8 cellular contexts compared by ENCODE assay signal in the genomic region with DNA sequence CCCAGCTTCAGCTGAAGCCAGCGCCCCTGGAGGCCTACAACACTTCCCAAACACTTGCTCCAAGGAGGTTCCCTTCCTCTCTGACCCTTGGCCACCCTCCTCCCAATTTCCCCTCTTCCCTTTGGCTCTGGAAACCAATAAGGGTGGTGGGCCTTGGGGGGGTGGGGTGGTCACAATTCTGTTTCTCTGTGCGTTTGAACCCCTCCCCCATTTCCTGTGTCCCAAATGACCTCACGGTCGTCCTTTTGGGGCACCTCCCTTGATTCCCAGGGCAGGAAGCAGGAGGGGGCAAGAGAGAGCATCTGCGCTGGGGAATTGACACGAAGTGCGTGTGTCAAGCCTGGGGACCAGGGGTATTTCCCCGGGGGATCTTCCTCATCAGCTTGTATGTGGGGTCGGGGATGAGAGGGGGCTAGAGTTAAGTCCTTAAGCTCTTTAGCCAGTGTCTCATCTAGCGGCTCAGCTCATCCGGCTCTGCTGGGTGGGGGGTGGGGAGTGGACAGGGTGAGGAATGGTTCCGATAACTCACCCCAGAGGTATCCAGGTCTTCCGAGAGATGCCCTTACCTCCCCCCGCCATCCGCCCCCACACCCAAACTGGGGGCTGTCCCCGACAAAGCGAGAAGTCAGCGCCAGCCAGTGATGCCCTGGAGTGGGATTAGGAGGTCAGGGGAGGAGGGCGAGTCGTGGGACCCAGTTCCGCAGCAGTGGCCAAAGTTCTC. TPM values are rescaled to one million over a fixed set of nuclear protein-coding genes. Genes with fewer than 3 reads are reported as not detected.
A peak's percentile ranks its signal among the peaks of the same experiment; 100 is the strongest.
DNase-seq lines count a peak whose midpoint lies in the region; ATAC-seq and TF ChIP-seq lines count a peak whose summit lies in the region.

No MANE protein-coding gene starts in this region.

- peak overlapping the region; percentile 67 for H3K4me3 Mint-ChIP-seq in activated naive CD8-positive, alpha-beta T cell treated with anti-CD3 and anti-CD28 coated beads, Interleukin-2, amount 10 ng/mL, durations not matched to agents 7 days and 5 days

- H3K27me3 Mint-ChIP-seq in activated naive CD8-positive, alpha-beta T cell treated with anti-CD3 and anti-CD28 coated beads, Interleukin-2, amount 10 ng/mL, durations not matched to agents 7 days and 5 days = peaks cover 49% of the 10 kb centered on the region

- TF ChIP-seq CTCF in lung (IDR thresholded peaks at IDR 0.05; ENCODE audit: control extremely low read depth, extremely low read depth) = no peak
- no peak for TF ChIP-seq CTCF in vagina (IDR thresholded peaks at IDR 0.05)

- intact Hi-C loops in Right ventricle myocardium inferior (cut with DNase I) = loop anchor here (1.0 to 10.0 kb wide), 3 partner anchors 41 to 87 kb away; partner anchors contain the start of gene MSANTD2
- intact Hi-C loops in Right ventricle myocardium superior (cut with DNase I) = loop anchor here (5.0 to 10.0 kb wide), 2 partner anchors 73 to 89 kb away; partner anchors contain the start of genes SIAE and SPA17
- intact Hi-C loops in vagina (cut with DNase I) = loop anchor here (2.0 kb wide), 1 partner anchor 87 kb away; no protein-coding TSS in a partner anchor

- 8 to 9% methylated on average over 21 of the region's 21 CpGs for WGBS in lung, 2 donors

- H3K4me3 ChIP-seq in lung = peak overlapping the region; percentile 55
- H3K4me3 ChIP-seq in vagina = peak overlapping the region; percentile 50 to 53

- H3K27me3 ChIP-seq in lung (ENCODE audit: control insufficient read depth, insufficient read depth) = no peaks in the 10 kb centered on the region
- H3K27me3 ChIP-seq in vagina = peaks cover 6% of the 10 kb centered on the region

- ATAC-seq in Right ventricle myocardium inferior (peak; percentile 7), Right ventricle myocardium superior (ENCODE audit: poor library complexity) (no peak), lung (ENCODE audit: insufficient read depth, low FRiP score) (no peak)
- no peak for ATAC-seq in activated naive CD8-positive, alpha-beta T cell treated with anti-CD3 and anti-CD28 coated beads, Interleukin-2, amount 10 ng/mL, durations not matched to agents 7 days and 5 days (ENCODE audit: low read depth)

- peaks cover 13% of the 10 kb centered on the region for H3K4me1 Mint-ChIP-seq in activated naive CD8-positive, alpha-beta T cell treated with anti-CD3 and anti-CD28 coated beads, Interleukin-2, amount 10 ng/mL, durations not matched to agents 7 days and 5 days

- no peak overlapping the region for H3K27ac Mint-ChIP-seq in activated naive CD8-positive, alpha-beta T cell treated with anti-CD3 and anti-CD28 coated beads, Interleukin-2, amount 10 ng/mL, durations not matched to agents 7 days and 5 days

- peaks cover 0 to 2% of the 10 kb centered on the region in 2 donors for H3K9me3 ChIP-seq in lung (ENCODE audit: control insufficient read depth in 2 of 2, insufficient read depth in 1 of 2, low read length in 1 of 2)
- H3K9me3 ChIP-seq in vagina = no peaks in the 10 kb centered on the region

- H3K36me3 ChIP-seq in lung (ENCODE audit: control insufficient read depth in 2 of 2, insufficient read depth in 2 of 2, low read length in 2 of 2) (peaks cover 2% of the 10 kb centered on the region in 2 donors), vagina (peaks cover 0 to 7% of the 10 kb centered on the region in 2 donors)

- POLR2A ChIA-PET in activated naive CD8-positive, alpha-beta T cell treated with anti-CD3 and anti-CD28 coated beads, Interleukin-2, amount 10 ng/mL, durations not matched to agents 7 days and 5 days (lab: Charles Lee) = interaction anchor here (0.6 to 1.3 kb wide), 4 partner anchors 15 to 350 kb away, joined by 3 to 7 read pairs (median 6); partner anchors contain the start of gene NRGN

- H3K27ac ChIP-seq in lung (ENCODE audit: low read depth in 1 of 2, low read length in 1 of 2) = peak overlapping the region; percentile 82 to 93
- peak overlapping the region; percentile 71 for H3K27ac ChIP-seq in vagina

- H3K4me1 ChIP-seq in lung (ENCODE audit: control insufficient read depth in 2 of 2, insufficient read depth in 2 of 2, low read length in 2 of 2) = peaks cover 0 to 14% of the 10 kb centered on the region in 2 donors
- H3K4me1 ChIP-seq in vagina = peaks cover 50% of the 10 kb centered on the region

- TF ChIP-seq POLR2A in vagina (IDR thresholded peaks at IDR 0.05) = no peak

- DNase-seq in Right ventricle myocardium inferior (ENCODE audit: missing footprints) (no peak), Right ventricle myocardium superior (no peak), lung (ENCODE audit: low spot score) (no peak), vagina (ENCODE audit: extremely low spot score in 2 of 2) (no peak), SK-N-DZ (ENCODE audit: low spot score) (no peak), hepatic stellate cell (ENCODE audit: low spot score) (no peak), putamen (ENCODE audit: low spot score) (no peak)
- no peak for DNase-seq in activated naive CD8-positive, alpha-beta T cell treated with anti-CD3 and anti-CD28 coated beads, Interleukin-2, amount 10 ng/mL, durations not matched to agents 7 days and 5 days

- peaks cover 2% of the 10 kb centered on the region for H3K36me3 Mint-ChIP-seq in activated naive CD8-positive, alpha-beta T cell treated with anti-CD3 and anti-CD28 coated beads, Interleukin-2, amount 10 ng/mL, durations not matched to agents 7 days and 5 days

- H3K9me3 Mint-ChIP-seq in activated naive CD8-positive, alpha-beta T cell treated with anti-CD3 and anti-CD28 coated beads, Interleukin-2, amount 10 ng/mL, durations not matched to agents 7 days and 5 days = no peaks in the 10 kb centered on the region

RNA-seq across cellular contexts. Expression of gene ESAM, which starts 0.6 kb away (rescaled TPM):
- total RNA-seq in Right ventricle myocardium inferior = 43.1 TPM
- 39.0 TPM for total RNA-seq in Right ventricle myocardium superior
- total RNA-seq in activated naive CD8-positive, alpha-beta T cell treated with anti-CD3 and anti-CD28 coated beads, Interleukin-2, amount 10 ng/mL, durations not matched to agents 7 days and 5 days = under 1 TPM; 0.91 to 0.97 TPM
- total RNA-seq in lung = 100 to 1,000 TPM; 122 to 142 TPM
- polyA plus RNA-seq in lung = 100 to 1,000 TPM in 1 of 2 donors, 10 to 100 TPM in 1; 77.7 to 139 TPM
- 34.9 TPM for total RNA-seq in vagina
- polyA plus RNA-seq in SK-N-DZ (2014; cell fraction: cytosol; rRNA removed) = 0.27 TPM in 1 of 2 replicates, not detected in the other
- 0.22 and 0.64 TPM in 2 replicates for polyA plus RNA-seq in SK-N-DZ (2014; cell fraction: nucleus; rRNA removed)

RNA-seq across cellular contexts. Expression of gene VSIG2, which starts 9.4 kb away (rescaled TPM):
- 0.70 TPM for total RNA-seq in Right ventricle myocardium inferior
- total RNA-seq in Right ventricle myocardium superior = 1.2 TPM
- under 1 TPM in 1 of 2 experiments, not detected in 1; 0.34 TPM for total RNA-seq in activated naive CD8-positive, alpha-beta T cell treated with anti-CD3 and anti-CD28 coated beads, Interleukin-2, amount 10 ng/mL, durations not matched to agents 7 days and 5 days
- total RNA-seq in lung = 10 to 100 TPM; 20.9 to 39.8 TPM
- polyA plus RNA-seq in lung = 10 to 100 TPM; 20.2 to 30.4 TPM
- 0.74 TPM for total RNA-seq in vagina
- 0.21 and 0.41 TPM in 2 replicates for polyA plus RNA-seq in SK-N-DZ (2014; cell fraction: cytosol; rRNA removed)
- polyA plus RNA-seq in SK-N-DZ (2014; cell fraction: nucleus; rRNA removed) = 1.2 and 2.7 TPM in 2 replicates

RNA-seq across cellular contexts. Expression of gene NRGN, which starts 21.7 kb away (rescaled TPM):
- total RNA-seq in Right ventricle myocardium inferior (6.4 TPM), Right ventricle myocardium superior (3.6 TPM), lung (100 to 1,000 TPM in 1 of 2 donors, 10 to 100 TPM in 1; 27.2 to 117 TPM), vagina (0.98 TPM)
- 1 to 10 TPM; 4.0 to 5.3 TPM for total RNA-seq in activated naive CD8-positive, alpha-beta T cell treated with anti-CD3 and anti-CD28 coated beads, Interleukin-2, amount 10 ng/mL, durations not matched to agents 7 days and 5 days
- 100 to 1,000 TPM in 1 of 2 donors, 10 to 100 TPM in 1; 58.5 to 250 TPM for polyA plus RNA-seq in lung
- polyA plus RNA-seq in SK-N-DZ (2014; cell fraction: cytosol; rRNA removed) = 4.6 and 5.8 TPM in 2 replicates
- 4.3 and 7.7 TPM in 2 replicates for polyA plus RNA-seq in SK-N-DZ (2014; cell fraction: nucleus; rRNA removed)

RNA-seq across cellular contexts. Expression of gene MSANTD2, which starts 38.7 kb away (rescaled TPM):
- total RNA-seq in Right ventricle myocardium inferior (3.8 TPM), Right ventricle myocardium superior (4.0 TPM), lung (10 to 100 TPM; 15.0 to 33.6 TPM), vagina (9.8 TPM)
- 10 to 100 TPM; 13.1 to 13.5 TPM for total RNA-seq in activated naive CD8-positive, alpha-beta T cell treated with anti-CD3 and anti-CD28 coated beads, Interleukin-2, amount 10 ng/mL, durations not matched to agents 7 days and 5 days
- 10 to 100 TPM in 1 of 2 donors, 1 to 10 TPM in 1; 3.9 to 16.4 TPM for polyA plus RNA-seq in lung
- 9.6 and 12.7 TPM in 2 replicates for polyA plus RNA-seq in SK-N-DZ (2014; cell fraction: cytosol; rRNA removed)
- 35.3 and 43.4 TPM in 2 replicates for polyA plus RNA-seq in SK-N-DZ (2014; cell fraction: nucleus; rRNA removed)

Comparison
In these comparisons a context has a peak if more than half of its experiments do, and no peak if none do; other contexts are left out.
1. RNA of gene ESAM, which starts 0.6 kb away (total RNA-seq): 122 to 142 TPM in lung, 43.1 TPM in Right ventricle myocardium inferior (single experiment), 39.0 TPM in Right ventricle myocardium superior (single experiment) and 34.9 TPM in vagina (single experiment); 0.91 to 0.97 TPM in activated naive CD8-positive, alpha-beta T cell treated with anti-CD3 and anti-CD28 coated beads, Interleukin-2, amount 10 ng/mL, durations not matched to agents 7 days and 5 days; every median in the first group is over 10 times any median in the second.
2. RNA of gene VSIG2, which starts 9.4 kb away (total RNA-seq): 20.9 to 39.8 TPM in lung; 1.2 TPM in Right ventricle myocardium superior (single experiment), 0.74 TPM in vagina (single experiment), 0.70 TPM in Right ventricle myocardium inferior (single experiment) and 0.34 TPM in activated naive CD8-positive, alpha-beta T cell treated with anti-CD3 and anti-CD28 coated beads, Interleukin-2, amount 10 ng/mL, durations not matched to agents 7 days and 5 days; every median in the first group is over 10 times any median in the second.